ENCODE assay signal across 1 cellular context in the genomic region with DNA sequence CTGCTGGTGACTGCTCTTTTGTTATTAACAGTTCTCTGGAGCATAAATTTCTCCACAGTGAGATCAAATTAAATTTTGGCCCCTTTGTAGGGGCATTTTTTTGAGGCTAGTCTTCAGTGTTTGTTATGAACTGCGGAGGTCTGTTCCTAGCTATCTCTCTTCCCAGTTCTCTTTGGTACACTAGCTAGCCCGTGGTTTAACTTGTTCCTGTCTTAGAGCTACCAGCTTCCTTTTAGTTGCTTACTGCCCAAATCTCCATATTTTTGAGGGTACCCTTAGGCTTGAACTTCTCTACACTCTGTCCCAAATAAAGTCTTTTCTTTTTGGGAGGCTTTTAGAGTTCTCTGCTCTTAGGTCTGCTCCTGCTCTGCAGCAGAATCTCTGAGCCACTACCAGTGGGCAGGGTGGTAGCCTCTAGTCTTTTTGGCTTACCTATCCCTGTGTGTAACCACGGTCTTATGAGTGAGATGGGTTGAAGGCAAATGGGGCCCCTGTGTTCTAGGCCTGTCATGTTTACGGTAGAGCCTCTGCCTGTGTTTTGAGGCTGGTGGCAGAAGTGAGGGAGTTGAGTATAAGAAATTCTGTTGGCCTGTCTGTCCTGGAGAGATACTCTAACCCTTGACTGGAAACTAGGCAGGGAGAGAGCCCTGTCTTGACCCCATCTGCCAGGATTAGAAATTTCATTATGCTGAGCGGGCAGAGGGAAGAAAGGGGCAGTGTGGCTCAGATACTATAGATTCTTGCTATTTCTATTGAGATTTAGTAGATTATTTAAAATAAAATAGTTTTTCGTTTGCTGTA.
TF ChIP-seq lines count a peak whose summit lies in the region.

No MANE protein-coding gene starts in this region.

TF ChIP-seq in WTC11, 78 proteins besides CTCF, POLR2A, EP300 and RAD21:
- TF ChIP-seq OVOL2 (CRISPR knock-in tag; IDR thresholded peaks at IDR 0.05; ENCODE audit: borderline replicate concordance) (no peak), ZNF138 (CRISPR knock-in tag; conservative IDR thresholded peaks at IDR 0.05) (no peak), ATF1 (CRISPR knock-in tag; IDR thresholded peaks at IDR 0.05) (no peak)
- TF ChIP-seq, protein P1, sequence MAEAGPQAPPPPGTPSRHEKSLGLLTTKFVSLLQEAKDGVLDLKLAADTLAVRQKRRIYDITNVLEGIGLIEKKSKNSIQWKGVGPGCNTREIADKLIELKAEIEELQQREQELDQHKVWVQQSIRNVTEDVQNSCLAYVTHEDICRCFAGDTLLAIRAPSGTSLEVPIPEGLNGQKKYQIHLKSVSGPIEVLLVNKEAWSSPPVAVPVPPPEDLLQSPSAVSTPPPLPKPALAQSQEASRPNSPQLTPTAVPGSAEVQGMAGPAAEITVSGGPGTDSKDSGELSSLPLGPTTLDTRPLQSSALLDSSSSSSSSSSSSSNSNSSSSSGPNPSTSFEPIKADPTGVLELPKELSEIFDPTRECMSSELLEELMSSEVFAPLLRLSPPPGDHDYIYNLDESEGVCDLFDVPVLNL (CRISPR knock-in tag; IDR thresholded peaks at IDR 0.05; ENCODE audit: borderline replicate concordance, low read depth) = no peak
- TF ChIP-seq, protein P2, sequence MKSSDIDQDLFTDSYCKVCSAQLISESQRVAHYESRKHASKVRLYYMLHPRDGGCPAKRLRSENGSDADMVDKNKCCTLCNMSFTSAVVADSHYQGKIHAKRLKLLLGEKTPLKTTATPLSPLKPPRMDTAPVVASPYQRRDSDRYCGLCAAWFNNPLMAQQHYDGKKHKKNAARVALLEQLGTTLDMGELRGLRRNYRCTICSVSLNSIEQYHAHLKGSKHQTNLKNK (CRISPR knock-in tag; IDR thresholded peaks at IDR 0.05) = no peak
